Comparison of ENCODE assay signal across 22 cellular contexts in genomic region chr5:143977891-143978448, GRCh38.
A peak's percentile ranks its signal among the peaks of the same experiment; 100 is the strongest.
DNase-seq lines count a peak whose midpoint lies in the region; ATAC-seq and FAIRE-seq lines count a peak whose summit lies in the region.
"Had no signal": no experiment of that assay in that cellular context is flagged by ENCODE, and none has a peak within 500 bp of the region (broad histone marks: within the 10 kb centered on the region; RNA-seq: fewer than 3 reads in every experiment).

No MANE protein-coding gene starts in this region.

- ATAC-seq in HG03521 (IDR thresholded peaks at IDR 0.05; ENCODE audit: unreplicated experiment): no peak
- ATAC-seq: activated CD8-positive, alpha-beta T cell treated with anti-CD3 and anti-CD28 coated beads for 36 hours; activated T-cell treated with anti-CD3 and anti-CD28 coated beads, Interleukin-2, amount 50 U/mL, for 4 hours; left colon; upper lobe of right lung; WTC11 had no signal

- no peak for FAIRE-seq in small intestine (lab: Jason Lieb, UNC)
- FAIRE-seq: colon, endometrium had no signal

- H3K4ac ChIP-seq in trophoblast cell (ENCODE audit: low read depth, low read length): no peak overlapping the region

- H3K27ac ChIP-seq in trophoblast cell (ENCODE audit: low read depth, low read length) (no peak overlapping the region), small intestine (ENCODE audit: low read depth in 1 of 2, low read length in 1 of 2) (no peak overlapping the region)
- H3K27ac ChIP-seq: parathyroid adenoma, SJSA1, upper lobe of right lung had no signal

- H2AFZ ChIP-seq in trophoblast cell (ENCODE audit: insufficient read depth, low read length, poor library complexity): no peak overlapping the region
- H2AFZ ChIP-seq: parathyroid adenoma had no signal

- peaks cover 3% of the 10 kb centered on the region for H3K79me1 ChIP-seq in trophoblast cell (ENCODE audit: low read length)

- no peak overlapping the region for H3K9ac ChIP-seq in trophoblast cell (ENCODE audit: low read length)
- H3K9ac ChIP-seq: parathyroid adenoma had no signal

- no peak overlapping the region for H2BK120ac ChIP-seq in trophoblast cell (ENCODE audit: insufficient read depth, low read length, poor library complexity)

- no peak overlapping the region for H2BK12ac ChIP-seq in trophoblast cell (ENCODE audit: low read length)

- no peak overlapping the region for H3K18ac ChIP-seq in trophoblast cell (ENCODE audit: low read length)

- H4K91ac ChIP-seq in trophoblast cell (ENCODE audit: low read depth, low read length): no peak overlapping the region

- H3K9me3 ChIP-seq in trophoblast cell (ENCODE audit: insufficient read depth, low read depth, low read length) (no peaks in the 10 kb centered on the region), small intestine (ENCODE audit: control insufficient read depth, low read depth) (no peaks in the 10 kb centered on the region)
- H3K9me3 ChIP-seq: SJSA1, upper lobe of right lung had no signal

- no peak overlapping the region for H3K14ac ChIP-seq in trophoblast cell (ENCODE audit: low read length)

- no peak overlapping the region for H4K12ac ChIP-seq in trophoblast cell (ENCODE audit: low read depth, low read length)

- H3K4me1 ChIP-seq in trophoblast cell (ENCODE audit: control insufficient read depth in 1 of 2, insufficient read depth in 2 of 2, low read length in 2 of 2) (no peaks in the 10 kb centered on the region), small intestine (ENCODE audit: control insufficient read depth in 2 of 2, insufficient read depth in 1 of 2, low read depth in 1 of 2, low read length in 1 of 2) (no peaks in the 10 kb centered on the region)
- H3K4me1 ChIP-seq: parathyroid adenoma, SJSA1, upper lobe of right lung had no signal

- H3K36me3 ChIP-seq in trophoblast cell (ENCODE audit: control insufficient read depth in 1 of 2, insufficient read depth in 2 of 2, low read length in 2 of 2): no peaks in the 10 kb centered on the region
- no peaks in the 10 kb centered on the region for H3K36me3 ChIP-seq in small intestine (ENCODE audit: control insufficient read depth in 2 of 2, insufficient read depth in 2 of 2, low read length in 2 of 2)
- H3K36me3 ChIP-seq: SJSA1, upper lobe of right lung had no signal

- no peak overlapping the region for H2BK5ac ChIP-seq in trophoblast cell (ENCODE audit: low read depth, low read length, poor library complexity)

- WGBS in trophoblast cell (ENCODE audit: extremely low coverage, insufficient coverage, insufficient read length): no CpG with 5 or more reads among the region's 1 CpG
- 0 to 46% (median 29%) methylated on average over 1 of the region's 1 CpG for WGBS in small intestine, 3 donors

- H3K4me3 ChIP-seq in trophoblast cell (ENCODE audit: low read depth, low read length) (no peak overlapping the region), small intestine (ENCODE audit: low read depth in 1 of 2, low read length in 2 of 2) (no peak overlapping the region)
- H3K4me3 ChIP-seq: SJSA1, upper lobe of right lung had no signal

- H3K23ac ChIP-seq in trophoblast cell (ENCODE audit: low read length): no peak overlapping the region

- H2AK5ac ChIP-seq in trophoblast cell (ENCODE audit: low read length): no peak overlapping the region

- H3K27me3 ChIP-seq in trophoblast cell (ENCODE audit: insufficient read depth, low read length) (no peaks in the 10 kb centered on the region), small intestine (ENCODE audit: control insufficient read depth in 2 of 2, insufficient read depth in 2 of 2, low read length in 2 of 2) (no peaks in the 10 kb centered on the region)
- H3K27me3 ChIP-seq: SJSA1, upper lobe of right lung had no signal

- no peaks in the 10 kb centered on the region for H3K79me2 ChIP-seq in trophoblast cell (ENCODE audit: control insufficient read depth, insufficient read depth, low read length, poor library complexity)
- H3K79me2 ChIP-seq: parathyroid adenoma had no signal

- peak; percentile 13 for DNase-seq in NCI-H2196 (lab: John Stamatoyannopoulos, UW; ENCODE audit: unreplicated experiment)
- no peak for DNase-seq in NCI-H2196 treated with DMSO at 0.1 percent for 48 hours (lab: John Stamatoyannopoulos, UW; ENCODE audit: unreplicated experiment)
- DNase-seq in NCI-H226: peak; percentile 69
- peak; percentile 54 for DNase-seq in dermis blood vessel endothelial cell
- peak; percentile 73 to 90 for DNase-seq in trophoblast cell
- DNase-seq in mucosa of gallbladder (ENCODE audit: low spot score): no peak
- DNase-seq in small intestine: no peak
- DNase-seq: 8988T; activated CD8-positive, alpha-beta T cell treated with anti-CD3 and anti-CD28 coated beads for 36 hours; activated T-cell treated with anti-CD3 and anti-CD28 coated beads, Interleukin-2, amount 50 U/mL, for 4 hours; H7; left colon; NCI-H1930; NCI-H510A treated with DMSO at 0.1 percent for 48 hours; stimulated activated CD4-positive, alpha-beta T cell treated with anti-CD3 and anti-CD28 coated beads, Interleukin-2, amount 100 ng/mL, for 48 hours; upper lobe of right lung had no signal

- no peak overlapping the region for H3K4me2 ChIP-seq in trophoblast cell (ENCODE audit: low read length)

- H4K8ac ChIP-seq in trophoblast cell (ENCODE audit: low read depth, low read length): no peak overlapping the region

Comparison
In these comparisons a context has a peak if more than half of its experiments do, and no peak if none do; other contexts are left out.
1. DNase-seq: peak in NCI-H2196 (single experiment), NCI-H226 (single experiment), dermis blood vessel endothelial cell (single experiment) and trophoblast cell (2 of 2); none in NCI-H2196 treated with DMSO at 0.1 percent for 48 hours (single experiment), mucosa of gallbladder (single experiment) and small intestine (single experiment).